In the genomic region with DNA sequence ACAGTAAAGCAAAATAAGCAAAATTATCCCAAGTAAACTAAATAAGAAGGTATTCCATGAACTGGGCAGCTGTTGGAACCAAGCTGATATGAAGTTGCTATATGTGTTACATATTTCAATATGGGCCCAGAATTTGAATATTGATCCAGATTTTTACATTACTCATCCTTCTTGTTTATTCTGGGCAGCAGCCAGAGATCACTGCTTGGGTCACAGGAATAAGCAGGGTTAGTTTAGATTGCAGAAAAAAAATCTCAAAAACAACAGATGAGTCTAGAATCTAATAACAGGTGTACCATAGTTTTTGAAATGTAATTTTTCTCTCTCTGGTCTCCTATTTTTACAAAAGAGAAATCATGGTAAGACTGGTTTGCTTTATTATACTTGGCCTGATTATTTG, we compare ENCODE assay signal across 2 cellular contexts.
TF ChIP-seq lines count a peak whose summit lies in the region.

No MANE protein-coding gene starts in this region.

TF ChIP-seq in liver, 16 proteins besides CTCF, POLR2A, EP300 and RAD21 (continued from another document):
- TF ChIP-seq, protein P1, sequence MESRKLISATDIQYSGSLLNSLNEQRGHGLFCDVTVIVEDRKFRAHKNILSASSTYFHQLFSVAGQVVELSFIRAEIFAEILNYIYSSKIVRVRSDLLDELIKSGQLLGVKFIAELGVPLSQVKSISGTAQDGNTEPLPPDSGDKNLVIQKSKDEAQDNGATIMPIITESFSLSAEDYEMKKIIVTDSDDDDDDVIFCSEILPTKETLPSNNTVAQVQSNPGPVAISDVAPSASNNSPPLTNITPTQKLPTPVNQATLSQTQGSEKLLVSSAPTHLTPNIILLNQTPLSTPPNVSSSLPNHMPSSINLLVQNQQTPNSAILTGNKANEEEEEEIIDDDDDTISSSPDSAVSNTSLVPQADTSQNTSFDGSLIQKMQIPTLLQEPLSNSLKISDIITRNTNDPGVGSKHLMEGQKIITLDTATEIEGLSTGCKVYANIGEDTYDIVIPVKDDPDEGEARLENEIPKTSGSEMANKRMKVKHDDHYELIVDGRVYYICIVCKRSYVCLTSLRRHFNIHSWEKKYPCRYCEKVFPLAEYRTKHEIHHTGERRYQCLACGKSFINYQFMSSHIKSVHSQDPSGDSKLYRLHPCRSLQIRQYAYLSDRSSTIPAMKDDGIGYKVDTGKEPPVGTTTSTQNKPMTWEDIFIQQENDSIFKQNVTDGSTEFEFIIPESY (IDR thresholded peaks at IDR 0.05): peak; percentile 33
- TF ChIP-seq NR2F2 (IDR thresholded peaks at IDR 0.05) (peak; percentile 65), RXRA (IDR thresholded peaks at IDR 0.05) (peak; percentile 14 to 52), FOXA2 (IDR thresholded peaks at IDR 0.05) (peak; percentile 91), SP1 (IDR thresholded peaks at IDR 0.05) (no peak), TAF1 (conservative IDR thresholded peaks at IDR 0.05) (no peak), HNF4G (IDR thresholded peaks at IDR 0.05) (no peak), FOXA1 (IDR thresholded peaks at IDR 0.05) (peak; percentile 88), GABPA (IDR thresholded peaks at IDR 0.05 in 1 of 2, conservative IDR thresholded peaks at IDR 0.05 in 1 of 2) (no peak), EGR1 (IDR thresholded peaks at IDR 0.05; ENCODE audit: low read depth in 2 of 2) (no peak), HNF4A (conservative IDR thresholded peaks at IDR 0.05) (peak; percentile 22 to 30), JUND (IDR thresholded peaks at IDR 0.05) (peak; percentile 68 to 74)
- TF ChIP-seq, protein P2, sequence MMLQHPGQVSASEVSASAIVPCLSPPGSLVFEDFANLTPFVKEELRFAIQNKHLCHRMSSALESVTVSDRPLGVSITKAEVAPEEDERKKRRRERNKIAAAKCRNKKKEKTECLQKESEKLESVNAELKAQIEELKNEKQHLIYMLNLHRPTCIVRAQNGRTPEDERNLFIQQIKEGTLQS (IDR thresholded peaks at IDR 0.05): peak; percentile 70
- TF ChIP-seq, protein P3, sequence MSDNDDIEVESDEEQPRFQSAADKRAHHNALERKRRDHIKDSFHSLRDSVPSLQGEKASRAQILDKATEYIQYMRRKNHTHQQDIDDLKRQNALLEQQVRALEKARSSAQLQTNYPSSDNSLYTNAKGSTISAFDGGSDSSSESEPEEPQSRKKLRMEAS (IDR thresholded peaks at IDR 0.05): no peak
- TF ChIP-seq, protein P4, sequence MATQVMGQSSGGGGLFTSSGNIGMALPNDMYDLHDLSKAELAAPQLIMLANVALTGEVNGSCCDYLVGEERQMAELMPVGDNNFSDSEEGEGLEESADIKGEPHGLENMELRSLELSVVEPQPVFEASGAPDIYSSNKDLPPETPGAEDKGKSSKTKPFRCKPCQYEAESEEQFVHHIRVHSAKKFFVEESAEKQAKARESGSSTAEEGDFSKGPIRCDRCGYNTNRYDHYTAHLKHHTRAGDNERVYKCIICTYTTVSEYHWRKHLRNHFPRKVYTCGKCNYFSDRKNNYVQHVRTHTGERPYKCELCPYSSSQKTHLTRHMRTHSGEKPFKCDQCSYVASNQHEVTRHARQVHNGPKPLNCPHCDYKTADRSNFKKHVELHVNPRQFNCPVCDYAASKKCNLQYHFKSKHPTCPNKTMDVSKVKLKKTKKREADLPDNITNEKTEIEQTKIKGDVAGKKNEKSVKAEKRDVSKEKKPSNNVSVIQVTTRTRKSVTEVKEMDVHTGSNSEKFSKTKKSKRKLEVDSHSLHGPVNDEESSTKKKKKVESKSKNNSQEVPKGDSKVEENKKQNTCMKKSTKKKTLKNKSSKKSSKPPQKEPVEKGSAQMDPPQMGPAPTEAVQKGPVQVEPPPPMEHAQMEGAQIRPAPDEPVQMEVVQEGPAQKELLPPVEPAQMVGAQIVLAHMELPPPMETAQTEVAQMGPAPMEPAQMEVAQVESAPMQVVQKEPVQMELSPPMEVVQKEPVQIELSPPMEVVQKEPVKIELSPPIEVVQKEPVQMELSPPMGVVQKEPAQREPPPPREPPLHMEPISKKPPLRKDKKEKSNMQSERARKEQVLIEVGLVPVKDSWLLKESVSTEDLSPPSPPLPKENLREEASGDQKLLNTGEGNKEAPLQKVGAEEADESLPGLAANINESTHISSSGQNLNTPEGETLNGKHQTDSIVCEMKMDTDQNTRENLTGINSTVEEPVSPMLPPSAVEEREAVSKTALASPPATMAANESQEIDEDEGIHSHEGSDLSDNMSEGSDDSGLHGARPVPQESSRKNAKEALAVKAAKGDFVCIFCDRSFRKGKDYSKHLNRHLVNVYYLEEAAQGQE (IDR thresholded peaks at IDR 0.05): no peak
TF ChIP-seq in liver: peak in this region for 9.

TF ChIP-seq in HepG2, 621 proteins besides CTCF, POLR2A, EP300 and RAD21 (continued from another document):
- TF ChIP-seq, protein P5, sequence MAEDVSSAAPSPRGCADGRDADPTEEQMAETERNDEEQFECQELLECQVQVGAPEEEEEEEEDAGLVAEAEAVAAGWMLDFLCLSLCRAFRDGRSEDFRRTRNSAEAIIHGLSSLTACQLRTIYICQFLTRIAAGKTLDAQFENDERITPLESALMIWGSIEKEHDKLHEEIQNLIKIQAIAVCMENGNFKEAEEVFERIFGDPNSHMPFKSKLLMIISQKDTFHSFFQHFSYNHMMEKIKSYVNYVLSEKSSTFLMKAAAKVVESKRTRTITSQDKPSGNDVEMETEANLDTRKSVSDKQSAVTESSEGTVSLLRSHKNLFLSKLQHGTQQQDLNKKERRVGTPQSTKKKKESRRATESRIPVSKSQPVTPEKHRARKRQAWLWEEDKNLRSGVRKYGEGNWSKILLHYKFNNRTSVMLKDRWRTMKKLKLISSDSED (CRISPR knock-in tag; IDR thresholded peaks at IDR 0.05): no peak
- no peak for TF ChIP-seq FOXC1 (CRISPR knock-in tag; IDR thresholded peaks at IDR 0.05; ENCODE audit: borderline replicate concordance)
- TF ChIP-seq NR3C1 (CRISPR knock-in tag; IDR thresholded peaks at IDR 0.05): no peak
- TF ChIP-seq ZSCAN31 (CRISPR knock-in tag; IDR thresholded peaks at IDR 0.05; ENCODE audit: low read depth): no peak
- no peak for TF ChIP-seq SMAD9 (CRISPR knock-in tag; IDR thresholded peaks at IDR 0.05)
- TF ChIP-seq KAT2B (IDR thresholded peaks at IDR 0.05; ENCODE audit: borderline replicate concordance, low read depth, low read length): no peak
- TF ChIP-seq ZNF605 (CRISPR knock-in tag; IDR thresholded peaks at IDR 0.05): no peak
- no peak for TF ChIP-seq SAP130 (CRISPR knock-in tag; IDR thresholded peaks at IDR 0.05; ENCODE audit: low read depth)
- TF ChIP-seq, protein P6, sequence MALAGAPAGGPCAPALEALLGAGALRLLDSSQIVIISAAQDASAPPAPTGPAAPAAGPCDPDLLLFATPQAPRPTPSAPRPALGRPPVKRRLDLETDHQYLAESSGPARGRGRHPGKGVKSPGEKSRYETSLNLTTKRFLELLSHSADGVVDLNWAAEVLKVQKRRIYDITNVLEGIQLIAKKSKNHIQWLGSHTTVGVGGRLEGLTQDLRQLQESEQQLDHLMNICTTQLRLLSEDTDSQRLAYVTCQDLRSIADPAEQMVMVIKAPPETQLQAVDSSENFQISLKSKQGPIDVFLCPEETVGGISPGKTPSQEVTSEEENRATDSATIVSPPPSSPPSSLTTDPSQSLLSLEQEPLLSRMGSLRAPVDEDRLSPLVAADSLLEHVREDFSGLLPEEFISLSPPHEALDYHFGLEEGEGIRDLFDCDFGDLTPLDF (CRISPR knock-in tag; IDR thresholded peaks at IDR 0.05): no peak
- no peak for TF ChIP-seq ZNF550 (CRISPR knock-in tag; IDR thresholded peaks at IDR 0.05; ENCODE audit: borderline replicate concordance)
- no peak for TF ChIP-seq ZNF766 (CRISPR knock-in tag; IDR thresholded peaks at IDR 0.05; ENCODE audit: borderline replicate concordance)
- TF ChIP-seq, protein P7, sequence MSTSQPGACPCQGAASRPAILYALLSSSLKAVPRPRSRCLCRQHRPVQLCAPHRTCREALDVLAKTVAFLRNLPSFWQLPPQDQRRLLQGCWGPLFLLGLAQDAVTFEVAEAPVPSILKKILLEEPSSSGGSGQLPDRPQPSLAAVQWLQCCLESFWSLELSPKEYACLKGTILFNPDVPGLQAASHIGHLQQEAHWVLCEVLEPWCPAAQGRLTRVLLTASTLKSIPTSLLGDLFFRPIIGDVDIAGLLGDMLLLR (CRISPR knock-in tag; IDR thresholded peaks at IDR 0.05): no peak
- TF ChIP-seq, protein P8, sequence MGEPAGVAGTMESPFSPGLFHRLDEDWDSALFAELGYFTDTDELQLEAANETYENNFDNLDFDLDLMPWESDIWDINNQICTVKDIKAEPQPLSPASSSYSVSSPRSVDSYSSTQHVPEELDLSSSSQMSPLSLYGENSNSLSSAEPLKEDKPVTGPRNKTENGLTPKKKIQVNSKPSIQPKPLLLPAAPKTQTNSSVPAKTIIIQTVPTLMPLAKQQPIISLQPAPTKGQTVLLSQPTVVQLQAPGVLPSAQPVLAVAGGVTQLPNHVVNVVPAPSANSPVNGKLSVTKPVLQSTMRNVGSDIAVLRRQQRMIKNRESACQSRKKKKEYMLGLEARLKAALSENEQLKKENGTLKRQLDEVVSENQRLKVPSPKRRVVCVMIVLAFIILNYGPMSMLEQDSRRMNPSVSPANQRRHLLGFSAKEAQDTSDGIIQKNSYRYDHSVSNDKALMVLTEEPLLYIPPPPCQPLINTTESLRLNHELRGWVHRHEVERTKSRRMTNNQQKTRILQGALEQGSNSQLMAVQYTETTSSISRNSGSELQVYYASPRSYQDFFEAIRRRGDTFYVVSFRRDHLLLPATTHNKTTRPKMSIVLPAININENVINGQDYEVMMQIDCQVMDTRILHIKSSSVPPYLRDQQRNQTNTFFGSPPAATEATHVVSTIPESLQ (CRISPR knock-in tag; conservative IDR thresholded peaks at IDR 0.05): no peak
- TF ChIP-seq SP4 (CRISPR knock-in tag; IDR thresholded peaks at IDR 0.05): no peak
- TF ChIP-seq IRX3 (CRISPR knock-in tag; IDR thresholded peaks at IDR 0.05; ENCODE audit: borderline replicate concordance, low read depth): no peak
- TF ChIP-seq FOSL2 (CRISPR knock-in tag; IDR thresholded peaks at IDR 0.05): no peak
TF ChIP-seq in HepG2: peak in this region for 0.
